8 cellular contexts compared by ENCODE assay signal in the genomic region with DNA sequence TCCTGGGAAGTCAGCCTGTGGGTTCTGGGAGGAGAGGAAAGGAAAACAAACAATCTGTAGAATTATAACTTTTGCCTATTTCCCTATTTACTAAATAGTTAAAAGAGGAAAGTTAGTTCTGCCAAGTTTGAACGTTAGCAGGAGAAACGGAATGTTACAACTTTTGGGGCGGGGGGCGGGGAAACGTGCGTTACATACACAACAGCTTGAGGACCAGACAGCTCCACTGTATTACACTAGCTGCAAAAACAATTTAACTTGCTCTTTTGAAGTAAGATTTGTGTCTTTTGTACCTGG. TPM values are rescaled to one million over a fixed set of nuclear protein-coding genes. Genes with fewer than 3 reads are reported as not detected.
DNase-seq lines count a peak whose midpoint lies in the region; ATAC-seq, FAIRE-seq and TF ChIP-seq lines count a peak whose summit lies in the region.

No MANE protein-coding gene starts in this region.

- H3K79me2 ChIP-seq in OCI-LY3 (ENCODE audit: low read length), result peaks cover 41% of the 10 kb centered on the region

- peaks cover 66% of the 10 kb centered on the region for H3K4me1 ChIP-seq in CD8-positive, alpha-beta memory T cell (ENCODE audit: insufficient read depth, low read length)
- H3K4me1 ChIP-seq in OCI-LY3 (ENCODE audit: low read length), result peaks cover 50% of the 10 kb centered on the region
- peaks cover 0 to 10% (median 0%) of the 10 kb centered on the region in 3 donors for H3K4me1 ChIP-seq in pancreas

- WGBS in pancreas, 2 donors, result 4 to 5% methylated on average over 6 of the region's 6 CpGs

- H2AFZ ChIP-seq in OCI-LY3 (ENCODE audit: low read depth, low read length), result no peak overlapping the region; the same call in 1 of the 2 replicates

- peak overlapping the region; percentile 57 to 97 (median 86) for H3K27ac Mint-ChIP-seq in CD8-positive, alpha-beta memory T cell

- POLR2A ChIA-PET in CD8-positive, alpha-beta memory T cell (lab: Charles Lee), result interaction anchor here (0.6 to 1.9 kb wide), 7 partner anchors 10 to 632 kb away, joined by 3 to 10 read pairs (median 4); no protein-coding TSS in a partner anchor

- H3K27me3 Mint-ChIP-seq in CD8-positive, alpha-beta memory T cell, result peaks cover 0 to 4% of the 10 kb centered on the region in 2 donors

- peak in 2 of 4 donors; percentile 3 to 8 for ATAC-seq in pancreas
- ATAC-seq in HG02970 (IDR thresholded peaks at IDR 0.05; ENCODE audit: low FRiP score, unreplicated experiment), result no peak
- ATAC-seq in GM19324 (IDR thresholded peaks at IDR 0.05; ENCODE audit: low FRiP score, unreplicated experiment), result no peak

- H3K4me3 Mint-ChIP-seq in CD8-positive, alpha-beta memory T cell, result peak overlapping the region; percentile 90 to 97 (median 93)

- no peaks in the 10 kb centered on the region for H3K36me3 ChIP-seq in CD8-positive, alpha-beta memory T cell (ENCODE audit: insufficient read depth, low read length)
- H3K36me3 ChIP-seq in OCI-LY3 (replicated peaks; ENCODE audit: low read depth, low read length), result peaks cover 22% of the 10 kb centered on the region
- no peaks in the 10 kb centered on the region for H3K36me3 ChIP-seq in pancreas

- no peak for DNase-seq in CD8-positive, alpha-beta memory T cell
- DNase-seq in epithelial cell of esophagus (ENCODE audit: low read depth) (peak; percentile 39), pancreas (no peak), RPMI8226 (no peak), OCI-M1 (lab: John Stamatoyannopoulos, UW) (no peak)

- peak overlapping the region; percentile 91 for H3K9ac ChIP-seq in OCI-LY3 (ENCODE audit: low read length)

- no peak overlapping the region for H3K27ac ChIP-seq in CD8-positive, alpha-beta memory T cell (ENCODE audit: low read depth, low read length)
- H3K27ac ChIP-seq in OCI-LY3 (ENCODE audit: low read length) (peak overlapping the region; percentile 97), pancreas (peak overlapping the region in 2 of 4 donors; percentile 71 to 78)

- H3K9me3 ChIP-seq in CD8-positive, alpha-beta memory T cell (ENCODE audit: low read length), result no peaks in the 10 kb centered on the region
- H3K9me3 ChIP-seq in OCI-LY3 (ENCODE audit: insufficient read depth, low read length), result no peaks in the 10 kb centered on the region
- H3K9me3 ChIP-seq in pancreas, result no peaks in the 10 kb centered on the region

- TF ChIP-seq CTCF in OCI-LY3 (IDR thresholded peaks at IDR 0.05; ENCODE audit: low read depth, low read length) (no peak), epithelial cell of esophagus (IDR thresholded peaks at IDR 0.05; ENCODE audit: insufficient read depth, low read depth, low read length, missing control alignments) (no peak), pancreas (IDR thresholded peaks at IDR 0.05) (no peak)

- CTCF ChIA-PET in CD8-positive, alpha-beta memory T cell (lab: Charles Lee), result interaction anchor here (1.1 to 3.9 kb wide), 10 partner anchors 11 to 654 kb away, joined by 3 to 34 read pairs (median 4); no protein-coding TSS in a partner anchor

- H4K20me1 ChIP-seq in OCI-LY3 (ENCODE audit: insufficient read depth, low read length), result no peaks in the 10 kb centered on the region

- H3K4me1 Mint-ChIP-seq in CD8-positive, alpha-beta memory T cell, result peaks cover 78 to 92% (median 92%) of the 10 kb centered on the region in 3 donors

- no peak for FAIRE-seq in pancreas (lab: Jason Lieb, UNC)

- no peaks in the 10 kb centered on the region for H3K27me3 ChIP-seq in CD8-positive, alpha-beta memory T cell (ENCODE audit: insufficient read depth, low read length, poor library complexity, severe bottlenecking)
- H3K27me3 ChIP-seq in OCI-LY3 (ENCODE audit: low read depth, low read length) (no peaks in the 10 kb centered on the region), pancreas (peaks cover 0 to 6% (median 0%) of the 10 kb centered on the region in 4 donors)

- H3K4me3 ChIP-seq in CD8-positive, alpha-beta memory T cell (ENCODE audit: low read length), result peak overlapping the region; percentile 61
- H3K4me3 ChIP-seq in OCI-LY3 (ENCODE audit: low read length), result peak overlapping the region; percentile 90
- H3K4me3 ChIP-seq in epithelial cell of esophagus (ENCODE audit: low read length), result peak overlapping the region; percentile 51
- H3K4me3 ChIP-seq in pancreas, result peak overlapping the region in 3 of 4 donors; percentile 7 to 54 (median 28)

- H3K4me2 ChIP-seq in OCI-LY3 (ENCODE audit: low read length), result peak overlapping the region; percentile 84

- H3K36me3 Mint-ChIP-seq in CD8-positive, alpha-beta memory T cell, result peaks cover 0 to 7% (median 5%) of the 10 kb centered on the region in 3 donors

- no peaks in the 10 kb centered on the region for H3K9me3 Mint-ChIP-seq in CD8-positive, alpha-beta memory T cell

- intact Hi-C loops in pancreas (cut with DNase I), result no loop called here

RNA-seq across cellular contexts. Expression of a gene that starts 0.5 kb away (rescaled TPM):
- 10 to 100 TPM; 88.2 to 90.7 TPM for total RNA-seq in CD8-positive, alpha-beta memory T cell
- 79.8 TPM for polyA plus RNA-seq in CD8-positive, alpha-beta memory T cell
- 1 to 10 TPM in 4 of 6 donors, under 1 TPM in 2; 0.59 to 5.5 (median 1.3) TPM for total RNA-seq in pancreas
- under 1 TPM; 0.30 to 0.92 TPM for polyA plus RNA-seq in pancreas

Comparison
In these comparisons a context has a peak if more than half of its experiments do, and no peak if none do; other contexts are left out.
1. H3K4me3 ChIP-seq: peak in every context shown above with its lines; median percentile 90 in OCI-LY3; 61 in CD8-positive, alpha-beta memory T cell; 51 in epithelial cell of esophagus; 28 in pancreas.
2. RNA of a gene that starts 0.5 kb away (total RNA-seq): 88.2 to 90.7 TPM in CD8-positive, alpha-beta memory T cell; 0.59 to 5.5 TPM in pancreas; every median in the first group is over 10 times any median in the second.